ENCODE assay signal across 1 cellular context in genomic region chrX:18579495-18579894, GRCh38.
TF ChIP-seq lines count a peak whose summit lies in the region.

No MANE protein-coding gene starts in this region.

TF ChIP-seq in A549, 52 proteins besides CTCF, POLR2A, EP300 and RAD21 (continued from another document):
- TF ChIP-seq, protein P1, sequence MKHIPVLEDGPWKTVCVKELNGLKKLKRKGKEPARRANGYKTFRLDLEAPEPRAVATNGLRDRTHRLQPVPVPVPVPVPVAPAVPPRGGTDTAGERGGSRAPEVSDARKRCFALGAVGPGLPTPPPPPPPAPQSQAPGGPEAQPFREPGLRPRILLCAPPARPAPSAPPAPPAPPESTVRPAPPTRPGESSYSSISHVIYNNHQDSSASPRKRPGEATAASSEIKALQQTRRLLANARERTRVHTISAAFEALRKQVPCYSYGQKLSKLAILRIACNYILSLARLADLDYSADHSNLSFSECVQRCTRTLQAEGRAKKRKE (CRISPR knock-in tag; IDR thresholded peaks at IDR 0.05; ENCODE audit: low read depth) = no peak
TF ChIP-seq in A549: peak in this region for 1.
